Comparison of ENCODE assay signal across 29 cellular contexts in genomic region chr10:56698506-56698905, GRCh38.
"Had no signal": no experiment of that assay in that cellular context is flagged by ENCODE, and none has a peak within 500 bp of the region (broad histone marks: within the 10 kb centered on the region; RNA-seq: fewer than 3 reads in every experiment).

No MANE protein-coding gene starts in this region.

- ATAC-seq: stimulated activated effector memory CD8-positive, alpha-beta T cell treated with anti-CD3 and anti-CD28 coated beads, Interleukin-12 subunit alpha, Interleukin-12 subunit beta, amount 100 ng/mL, for 72 hours; stimulated activated memory B cell treated with anti-CD40 and anti-IgM and Interleukin-4, amounts not matched to agents 10 μg/mL and 1 μg/mL and 100 μg/mL, for 72 hours; stimulated activated naive B cell treated with anti-CD40 and anti-IgM and Interleukin-4, amounts not matched to agents 10 μg/mL and 1 μg/mL and 100 μg/mL, for 72 hours; stimulated activated naive CD8-positive, alpha-beta T cell treated with anti-CD3 and anti-CD28 coated beads, Interleukin-15, amount 100 ng/mL, for 72 hours; stimulated activated naive CD8-positive, alpha-beta T cell treated with anti-CD3 and anti-CD28 coated beads, Interleukin-15, Interleukin-2, amounts not matched to agents 100 U/mL and 50 U/mL, for 24 hours; upper lobe of right lung had no signal

- H3K4me1 Mint-ChIP-seq: stimulated activated effector memory CD8-positive, alpha-beta T cell treated with anti-CD3 and anti-CD28 coated beads, Interleukin-12 subunit alpha, Interleukin-12 subunit beta, amount 100 ng/mL, for 72 hours; stimulated activated memory B cell treated with anti-CD40 and anti-IgM and Interleukin-4, amounts not matched to agents 10 μg/mL and 1 μg/mL and 100 μg/mL, for 72 hours; stimulated activated naive B cell treated with anti-CD40 and anti-IgM and Interleukin-4, amounts not matched to agents 10 μg/mL and 1 μg/mL and 100 μg/mL, for 72 hours; stimulated activated naive CD8-positive, alpha-beta T cell treated with anti-CD3 and anti-CD28 coated beads, Interleukin-15, amount 100 ng/mL, for 72 hours had no signal

- H3K36me3 ChIP-seq: stomach, suprapubic skin, thoracic aorta, thyroid gland, tibial artery, tibial nerve, transverse colon, upper lobe of left lung, upper lobe of right lung, uterus, vagina had no signal

- H3K9me3 ChIP-seq: stomach, suprapubic skin, testis, thoracic aorta, thyroid gland, tibial artery, tibial nerve, transverse colon, upper lobe of left lung, upper lobe of right lung, uterus, vagina had no signal

- FAIRE-seq: urothelium cell line had no signal

- H3K4me3 Mint-ChIP-seq: stimulated activated effector memory CD8-positive, alpha-beta T cell treated with anti-CD3 and anti-CD28 coated beads, Interleukin-12 subunit alpha, Interleukin-12 subunit beta, amount 100 ng/mL, for 72 hours; stimulated activated memory B cell treated with anti-CD40 and anti-IgM and Interleukin-4, amounts not matched to agents 10 μg/mL and 1 μg/mL and 100 μg/mL, for 72 hours; stimulated activated naive B cell treated with anti-CD40 and anti-IgM and Interleukin-4, amounts not matched to agents 10 μg/mL and 1 μg/mL and 100 μg/mL, for 72 hours; stimulated activated naive CD8-positive, alpha-beta T cell treated with anti-CD3 and anti-CD28 coated beads, Interleukin-15, amount 100 ng/mL, for 72 hours; stimulated activated naive CD8-positive, alpha-beta T cell treated with anti-CD3 and anti-CD28 coated beads, Interleukin-15, Interleukin-2, amounts not matched to agents 100 ng/mL and 50 ng/mL, for 24 hours; type B pancreatic cell had no signal

- H3K36me3 Mint-ChIP-seq: stimulated activated effector memory CD8-positive, alpha-beta T cell treated with anti-CD3 and anti-CD28 coated beads, Interleukin-12 subunit alpha, Interleukin-12 subunit beta, amount 100 ng/mL, for 72 hours; stimulated activated memory B cell treated with anti-CD40 and anti-IgM and Interleukin-4, amounts not matched to agents 10 μg/mL and 1 μg/mL and 100 μg/mL, for 72 hours; stimulated activated naive B cell treated with anti-CD40 and anti-IgM and Interleukin-4, amounts not matched to agents 10 μg/mL and 1 μg/mL and 100 μg/mL, for 72 hours; type B pancreatic cell had no signal

- H3K27ac ChIP-seq: stomach, suprapubic skin, testis, thoracic aorta, thyroid gland, tibial artery, tibial nerve, transverse colon, upper lobe of left lung, upper lobe of right lung, uterus, vagina had no signal

- H3K9me3 Mint-ChIP-seq: stimulated activated memory B cell treated with anti-CD40 and anti-IgM and Interleukin-4, amounts not matched to agents 10 μg/mL and 1 μg/mL and 100 μg/mL, for 72 hours; stimulated activated naive B cell treated with anti-CD40 and anti-IgM and Interleukin-4, amounts not matched to agents 10 μg/mL and 1 μg/mL and 100 μg/mL, for 72 hours; stimulated activated naive CD8-positive, alpha-beta T cell treated with anti-CD3 and anti-CD28 coated beads, Interleukin-15, Interleukin-2, amounts not matched to agents 100 ng/mL and 50 ng/mL, for 24 hours; type B pancreatic cell had no signal

- H3K4me3 ChIP-seq: stomach, suprapubic skin, testis, thoracic aorta, thyroid gland, tibial artery, tibial nerve, transverse colon, upper lobe of left lung, upper lobe of right lung, uterus, vagina had no signal

- H3K27me3 ChIP-seq: stomach, suprapubic skin, testis, thyroid gland, tibial artery, tibial nerve, transverse colon, upper lobe of left lung, upper lobe of right lung, uterus, vagina had no signal

- H3K4me1 ChIP-seq: stomach, suprapubic skin, testis, thyroid gland, tibial artery, tibial nerve, transverse colon, upper lobe of left lung, upper lobe of right lung, uterus, vagina had no signal

- DNase-seq: stimulated activated CD4-positive, alpha-beta T cell treated with anti-CD3 and anti-CD28 coated beads, Interleukin-2, amount 100 ng/mL, for 48 hours; stimulated activated CD4-positive, alpha-beta T cell treated with anti-CD3 and anti-CD28 coated beads, Interleukin-4, amount 100 ng/mL, for 1 hour; stimulated activated CD4-positive, alpha-beta T cell treated with anti-CD3 and anti-CD28 coated beads, Interleukin-4, amount 100 ng/mL, for 24 hours; stimulated activated CD4-positive, alpha-beta T cell treated with anti-CD3 and anti-CD28 coated beads, Interleukin-4, amount 100 ng/mL, for 4 hours; stimulated activated CD8-positive, alpha-beta memory T cell treated with anti-CD3 and anti-CD28 coated beads, Interleukin-4, amount 100 ng/mL, for 48 hours; stimulated activated naive B cell treated with anti-CD40 and anti-IgM and Interleukin-4, amounts not matched to agents 10 μg/mL and 1 μg/mL and 100 μg/mL, for 72 hours; stimulated activated naive CD4-positive, alpha-beta T cell; stimulated activated naive CD4-positive, alpha-beta T cell treated with Interleukin-2 at 50 U/mL for 16 hours; stimulated activated naive CD8-positive, alpha-beta T cell treated with anti-CD3 and anti-CD28 coated beads, Interleukin-15, amount 100 ng/mL, for 72 hours; stimulated activated naive CD8-positive, alpha-beta T cell treated with anti-CD3 and anti-CD28 coated beads, Interleukin-15, Interleukin-2, amounts not matched to agents 100 U/mL and 50 U/mL, for 24 hours; stomach; substantia nigra; testis; thyroid gland; tibial artery; transverse colon; trophoblast cell; upper lobe of left lung; upper lobe of right lung; uterus had no signal

- H3K27ac Mint-ChIP-seq: stimulated activated effector memory CD8-positive, alpha-beta T cell treated with anti-CD3 and anti-CD28 coated beads, Interleukin-12 subunit alpha, Interleukin-12 subunit beta, amount 100 ng/mL, for 72 hours; stimulated activated memory B cell treated with anti-CD40 and anti-IgM and Interleukin-4, amounts not matched to agents 10 μg/mL and 1 μg/mL and 100 μg/mL, for 72 hours; stimulated activated naive B cell treated with anti-CD40 and anti-IgM and Interleukin-4, amounts not matched to agents 10 μg/mL and 1 μg/mL and 100 μg/mL, for 72 hours; stimulated activated naive CD8-positive, alpha-beta T cell treated with anti-CD3 and anti-CD28 coated beads, Interleukin-15, amount 100 ng/mL, for 72 hours; stimulated activated naive CD8-positive, alpha-beta T cell treated with anti-CD3 and anti-CD28 coated beads, Interleukin-15, Interleukin-2, amounts not matched to agents 100 ng/mL and 50 ng/mL, for 24 hours; type B pancreatic cell had no signal

- H3K27me3 Mint-ChIP-seq: stimulated activated memory B cell treated with anti-CD40 and anti-IgM and Interleukin-4, amounts not matched to agents 10 μg/mL and 1 μg/mL and 100 μg/mL, for 72 hours; stimulated activated naive B cell treated with anti-CD40 and anti-IgM and Interleukin-4, amounts not matched to agents 10 μg/mL and 1 μg/mL and 100 μg/mL, for 72 hours; stimulated activated naive CD8-positive, alpha-beta T cell treated with anti-CD3 and anti-CD28 coated beads, Interleukin-15, amount 100 ng/mL, for 72 hours; stimulated activated naive CD8-positive, alpha-beta T cell treated with anti-CD3 and anti-CD28 coated beads, Interleukin-15, Interleukin-2, amounts not matched to agents 100 ng/mL and 50 ng/mL, for 24 hours; type B pancreatic cell had no signal
